18 cellular contexts compared by ENCODE assay signal in the genomic region with DNA sequence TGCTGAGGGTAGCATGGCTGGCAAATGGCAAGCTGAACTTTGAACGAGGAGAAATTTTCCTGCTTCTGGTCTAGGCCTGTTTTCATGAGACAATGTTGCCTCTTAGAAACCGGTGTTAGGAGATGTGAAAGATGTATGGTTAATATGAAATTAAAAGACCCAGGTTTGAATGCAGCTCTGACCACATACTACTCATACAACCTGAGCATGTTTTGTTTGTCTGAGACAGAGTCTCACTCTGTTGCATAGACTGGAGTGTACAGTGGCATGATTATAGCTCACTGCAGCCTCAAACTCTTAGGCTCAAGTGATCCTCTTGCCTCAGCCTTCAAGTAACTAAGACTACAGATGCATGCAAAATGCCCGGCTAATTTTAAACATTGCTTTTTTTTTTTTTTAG.
DNase-seq lines count a peak whose midpoint lies in the region; ATAC-seq and FAIRE-seq lines count a peak whose summit lies in the region.
"Had no signal": no experiment of that assay in that cellular context is flagged by ENCODE, and none has a peak within 500 bp of the region (broad histone marks: within the 10 kb centered on the region; RNA-seq: fewer than 3 reads in every experiment).

No MANE protein-coding gene starts in this region.

- H4K20me1 ChIP-seq in BLaER1 treated with 17β-estradiol and CSF1 and Interleukin-3, amounts not matched to agents 10 nM and 100 nM, result no peaks in the 10 kb centered on the region

- no peak overlapping the region for H4K5ac ChIP-seq in mesendoderm (ENCODE audit: low read length)

- no peaks in the 10 kb centered on the region for H3K36me3 ChIP-seq in BLaER1 treated with 17β-estradiol and CSF1 and Interleukin-3, amounts not matched to agents 10 nM and 100 nM
- no peaks in the 10 kb centered on the region for H3K36me3 ChIP-seq in mesendoderm (ENCODE audit: control insufficient read depth, insufficient read depth, low read length)
- H3K36me3 ChIP-seq: HAP-1 had no signal

- H3K79me2 ChIP-seq in mesendoderm (ENCODE audit: control insufficient read depth, insufficient read depth, low read length), result no peaks in the 10 kb centered on the region

- no peak overlapping the region for H3K18ac ChIP-seq in mesendoderm (ENCODE audit: low read length)

- no peak overlapping the region for H3K4me3 ChIP-seq in BLaER1 treated with 17β-estradiol and CSF1 and Interleukin-3, amounts not matched to agents 10 nM and 100 nM
- no peak overlapping the region for H3K4me3 ChIP-seq in mesendoderm (ENCODE audit: low read length)
- H3K4me3 ChIP-seq: GM23248, HAP-1, K562 had no signal

- no peaks in the 10 kb centered on the region for H3K79me1 ChIP-seq in mesendoderm (ENCODE audit: low read length)

- no peak overlapping the region for H2AK5ac ChIP-seq in mesendoderm (ENCODE audit: low read length)

- WGBS in mesendoderm (ENCODE audit: extremely low coverage, insufficient coverage, low lambda C conversion rate), result no CpG with 5 or more reads among the region's 3 CpGs

- H3K9me3 ChIP-seq in BLaER1 treated with 17β-estradiol and CSF1 and Interleukin-3, amounts not matched to agents 10 nM and 100 nM (replicated peaks in 1 of 11), result peaks cover 8 to 19% (median 11%) of the 10 kb centered on the region in 11 experiments
- H3K9me3 ChIP-seq: HAP-1 had no signal

- no peak overlapping the region for H3K27ac ChIP-seq in BLaER1 treated with 17β-estradiol and CSF1 and Interleukin-3, amounts not matched to agents 10 nM and 100 nM
- H3K27ac ChIP-seq in mesendoderm (ENCODE audit: low read depth, low read length), result no peak overlapping the region
- H3K27ac ChIP-seq: GM23248 had no signal

- peak; percentile 74 for ATAC-seq in HG02798 (IDR thresholded peaks at IDR 0.05; ENCODE audit: poor library complexity, unreplicated experiment)
- ATAC-seq: K562 had no signal

- H4K8ac ChIP-seq in mesendoderm (ENCODE audit: low read depth, low read length), result no peak overlapping the region

- peaks cover 0 to 13% (median 8%) of the 10 kb centered on the region in 10 experiments; a peak in 13 of 20 replicates for H3K4me1 ChIP-seq in BLaER1 treated with 17β-estradiol and CSF1 and Interleukin-3, amounts not matched to agents 10 nM and 100 nM
- peaks cover 5% of the 10 kb centered on the region for H3K4me1 ChIP-seq in mesendoderm (ENCODE audit: control insufficient read depth, low read depth, low read length)
- H3K4me1 ChIP-seq: HAP-1 had no signal

- FAIRE-seq in urothelium cell line (lab: Jason Lieb, UNC), result peak; percentile 66
- FAIRE-seq: G401.6, GM19239, K562 had no signal

- no peak overlapping the region for H3K23ac ChIP-seq in mesendoderm (ENCODE audit: low read length)

- H3K9ac ChIP-seq in BLaER1 treated with 17β-estradiol and CSF1 and Interleukin-3, amounts not matched to agents 10 nM and 100 nM, result no peak overlapping the region
- H3K9ac ChIP-seq in mesendoderm (ENCODE audit: low read length), result no peak overlapping the region
- H3K9ac ChIP-seq: GM23248 had no signal

- H2BK120ac ChIP-seq in mesendoderm (ENCODE audit: low read depth, low read length), result no peak overlapping the region

- no peak overlapping the region for H2BK5ac ChIP-seq in mesendoderm (ENCODE audit: low read length)

- H3K27me3 ChIP-seq in BLaER1 treated with 17β-estradiol and CSF1 and Interleukin-3, amounts not matched to agents 10 nM and 100 nM, result no peaks in the 10 kb centered on the region
- no peaks in the 10 kb centered on the region for H3K27me3 ChIP-seq in mesendoderm (ENCODE audit: insufficient read depth, low read length, poor library complexity)

- DNase-seq in mesendoderm (no peak), urothelium cell line (ENCODE audit: low spot score) (no peak), ureter (ENCODE audit: low spot score) (no peak), LoVo (ENCODE audit: low spot score) (no peak)
- no peak for DNase-seq in activated naive CD4-positive, alpha-beta T cell treated with anti-CD3 and anti-CD28 coated beads, Interleukin-2, amount 50 U/mL, for 16 hours
- DNase-seq: 8988T; C1 segment of cervical spinal cord; CD4-positive, CD25-positive, alpha-beta regulatory T cell; CD8-positive, alpha-beta memory T cell; COR-L47; GM23248; IMR-90 had no signal

- no peak overlapping the region for H3K4ac ChIP-seq in mesendoderm (ENCODE audit: low read depth, low read length)

- peak overlapping the region; percentile 46 for H3K56ac ChIP-seq in mesendoderm (ENCODE audit: low read length)

- peak overlapping the region in 7 of 11 experiments; percentile 31 to 58 (median 50); a peak in 11 of 22 replicates for H3K4me2 ChIP-seq in BLaER1 treated with 17β-estradiol and CSF1 and Interleukin-3, amounts not matched to agents 10 nM and 100 nM
- no peak overlapping the region for H3K4me2 ChIP-seq in mesendoderm (ENCODE audit: low read length)

- no peak overlapping the region for H2BK15ac ChIP-seq in mesendoderm (replicated peaks; ENCODE audit: low read depth)
